Comparison of ENCODE assay signal across 9 cellular contexts in the genomic region with DNA sequence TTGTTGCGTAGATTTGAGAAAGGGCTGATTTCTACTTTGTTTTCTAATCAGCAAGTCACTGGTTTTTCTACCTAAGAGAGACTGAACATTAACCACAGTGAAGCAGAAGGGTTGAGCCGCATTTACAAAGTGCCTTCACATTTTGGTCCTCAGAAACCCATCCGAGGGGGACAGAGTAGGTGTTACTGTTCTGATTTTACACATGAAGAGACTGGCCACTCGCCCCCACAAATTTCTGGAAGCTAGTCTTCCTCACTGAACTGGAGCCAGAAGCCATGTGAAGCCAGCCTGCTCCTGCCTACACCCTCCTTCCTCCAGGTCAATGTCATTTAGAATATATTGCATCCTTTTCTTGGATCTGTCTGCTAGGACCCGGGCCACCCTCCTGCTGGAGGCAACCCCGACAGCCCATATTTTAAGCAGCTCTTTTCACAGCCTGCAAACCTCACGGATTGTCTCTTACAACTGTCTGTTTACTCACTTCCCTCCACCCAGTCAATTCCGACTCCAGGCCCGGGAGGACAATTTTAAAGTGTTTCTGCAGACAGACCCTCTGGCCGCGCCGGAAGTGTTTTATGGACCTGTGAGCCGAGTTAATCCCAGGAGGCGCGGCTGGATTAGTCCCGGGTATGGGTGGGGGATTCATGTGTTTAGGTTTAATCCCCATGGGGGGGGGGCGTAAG.
DNase-seq lines count a peak whose midpoint lies in the region; ATAC-seq and TF ChIP-seq lines count a peak whose summit lies in the region.
"Had no signal": no experiment of that assay in that cellular context is flagged by ENCODE, and none has a peak within 500 bp of the region (broad histone marks: within the 10 kb centered on the region; RNA-seq: fewer than 3 reads in every experiment).

No MANE protein-coding gene starts in this region.

- ATAC-seq in HG02852 (IDR thresholded peaks at IDR 0.05; ENCODE audit: unreplicated experiment), result no peak

- no peaks in the 10 kb centered on the region for H3K27me3 ChIP-seq in duodenal mucosa (ENCODE audit: control insufficient read depth in 1 of 2, insufficient read depth in 2 of 2, low read length in 2 of 2)

- H3K27ac ChIP-seq in duodenal mucosa (ENCODE audit: low read depth, low read length), result no peak overlapping the region

- H3K36me3 ChIP-seq in duodenal mucosa (ENCODE audit: control insufficient read depth in 1 of 2, insufficient read depth in 2 of 2, low read length in 2 of 2), result no peaks in the 10 kb centered on the region

- H3K36me3 Mint-ChIP-seq in progenitor cell of endocrine pancreas (ENCODE audit: insufficient read depth), result no peaks in the 10 kb centered on the region

- peak overlapping the region; percentile 61 to 65 for H3K4me3 ChIP-seq in duodenal mucosa (ENCODE audit: low read depth in 1 of 2, low read length in 2 of 2)

- DNase-seq in EH (ENCODE audit: low read depth) (peak; percentile 17), NCI-H82 (lab: John Stamatoyannopoulos, UW) (peak; percentile 89), progenitor cell of endocrine pancreas (ENCODE audit: low spot score, unreplicated experiment) (no peak), superior temporal gyrus (ENCODE audit: extremely low spot score) (no peak), OCI-M2 (lab: John Stamatoyannopoulos, UW; ENCODE audit: unreplicated experiment) (no peak)
- DNase-seq in effector CD8-positive, alpha-beta T cell (lab: John Stamatoyannopoulos, UW), result no peak
- DNase-seq: IMR-90 had no signal

- peaks cover 23 to 25% of the 10 kb centered on the region in 2 donors for H3K4me1 ChIP-seq in duodenal mucosa (ENCODE audit: control insufficient read depth in 1 of 2, insufficient read depth in 2 of 2, low read length in 2 of 2)

- peak overlapping the region in 1 of 2 donors; percentile 43 for H3K9ac ChIP-seq in duodenal mucosa (ENCODE audit: low read depth in 1 of 2, low read length in 2 of 2)

- peak overlapping the region; percentile 44 for H3K4me3 Mint-ChIP-seq in progenitor cell of endocrine pancreas (ENCODE audit: low read depth)

- H3K9me3 ChIP-seq in duodenal mucosa (ENCODE audit: control insufficient read depth in 1 of 2, low read length in 2 of 2), result no peaks in the 10 kb centered on the region

- peaks cover 29% of the 10 kb centered on the region for H3K4me1 Mint-ChIP-seq in progenitor cell of endocrine pancreas (ENCODE audit: low read depth)

- H3K27me3 Mint-ChIP-seq in progenitor cell of endocrine pancreas, result peaks cover 29% of the 10 kb centered on the region

- no peak for TF ChIP-seq CTCF in progenitor cell of endocrine pancreas (IDR thresholded peaks at IDR 0.05; ENCODE audit: unreplicated experiment)

- peaks cover 3% of the 10 kb centered on the region for H3K9me3 Mint-ChIP-seq in progenitor cell of endocrine pancreas (ENCODE audit: low read depth)

- peak overlapping the region; percentile 31 for H3K27ac Mint-ChIP-seq in progenitor cell of endocrine pancreas

Comparison
In these comparisons a context has a peak if more than half of its experiments do, and no peak if none do; other contexts are left out.
1. DNase-seq: peak in EH (single experiment) and NCI-H82 (single experiment); none in progenitor cell of endocrine pancreas (single experiment), effector CD8-positive, alpha-beta T cell (single experiment), superior temporal gyrus (single experiment) and OCI-M2 (single experiment).